ENCODE assay signal across 8 cellular contexts in genomic region chr6:133966654-133967300, GRCh38. TPM values are rescaled to one million over a fixed set of nuclear protein-coding genes. Genes with fewer than 3 reads are reported as not detected.
DNase-seq lines count a peak whose midpoint lies in the region; ATAC-seq, FAIRE-seq and TF ChIP-seq lines count a peak whose summit lies in the region.

No MANE protein-coding gene starts in this region.

- peak overlapping the region; percentile 14 for H3K27ac Mint-ChIP-seq in chondrocyte (ENCODE audit: unreplicated experiment)

- no peak overlapping the region for H3K4me3 Mint-ChIP-seq in chondrocyte (ENCODE audit: unreplicated experiment)

- ATAC-seq in GM18502 (IDR thresholded peaks at IDR 0.05; ENCODE audit: poor library complexity, unreplicated experiment), result peak; percentile 89
- ATAC-seq in GM21447 (IDR thresholded peaks at IDR 0.05; ENCODE audit: unreplicated experiment), result peak; percentile 89
- ATAC-seq in HG03280 (IDR thresholded peaks at IDR 0.05; ENCODE audit: unreplicated experiment), result peak; percentile 91

- no peak for FAIRE-seq in RCC 7860 (lab: Jason Lieb, UNC)

- no peaks in the 10 kb centered on the region for H3K36me3 Mint-ChIP-seq in chondrocyte (ENCODE audit: low read depth)

- no peaks in the 10 kb centered on the region for H3K9me3 Mint-ChIP-seq in chondrocyte (ENCODE audit: low read depth)

- TF ChIP-seq CTCF in chondrocyte (IDR thresholded peaks at IDR 0.05), result no peak

- peaks cover 52% of the 10 kb centered on the region for H3K4me1 Mint-ChIP-seq in chondrocyte (ENCODE audit: low read depth)

- H3K27me3 Mint-ChIP-seq in chondrocyte (ENCODE audit: low read depth), result no peaks in the 10 kb centered on the region

- DNase-seq in chondrocyte (ENCODE audit: low spot score) (no peak), T-helper 1 cell (no peak), RCC 7860 (ENCODE audit: low spot score) (no peak), AG08396 (ENCODE audit: low spot score) (no peak), NCI-H2196 treated with DMSO at 0.1 percent for 48 hours (lab: John Stamatoyannopoulos, UW; ENCODE audit: unreplicated experiment) (no peak)

RNA-seq across cellular contexts. Expression of gene TBPL1, which starts 13.8 kb away (rescaled TPM):
- total RNA-seq in chondrocyte, result 27.2 to 28.5 TPM (median 28.1 TPM) in 3 replicates
